Comparison of ENCODE assay signal across 21 cellular contexts in the genomic region with DNA sequence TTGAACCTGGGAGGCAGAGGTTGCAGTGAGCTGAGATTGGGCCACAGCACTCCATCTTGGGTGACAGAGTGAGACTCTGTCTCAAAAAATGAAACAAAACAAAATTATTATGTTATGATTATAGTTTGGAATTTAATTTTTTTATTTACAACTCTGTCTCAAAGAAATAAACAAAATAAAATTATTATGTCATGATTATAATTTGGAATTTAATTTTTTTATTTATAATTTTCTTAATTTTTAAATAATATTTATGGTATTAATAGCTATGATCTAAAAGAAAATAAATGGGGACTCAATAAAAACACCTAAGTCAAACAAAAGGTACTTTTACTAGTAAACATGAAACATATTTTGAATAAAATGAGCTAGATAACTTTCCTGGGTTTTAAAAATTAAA.
"Had no signal": no experiment of that assay in that cellular context is flagged by ENCODE, and none has a peak within 500 bp of the region (broad histone marks: within the 10 kb centered on the region; RNA-seq: fewer than 3 reads in every experiment).

No MANE protein-coding gene starts in this region.

- DNase-seq: colonic mucosa; cortex of kidney; effector CD8-positive, alpha-beta T cell; effector memory CD8-positive, alpha-beta T cell; endodermal cell; foreskin keratinocyte; gastrocnemius medialis; glutamatergic neuron; head of caudate nucleus; heart right ventricle; hippocampal formation; immature natural killer cell; islet precursor cell; left cardiac atrium; left lung; left ventricle myocardium superior; lower lobe of right lung; mesenchymal stem cell; mucosa of descending colon; naive B cell had no signal

- ATAC-seq: effector memory CD8-positive, alpha-beta T cell; foreskin keratinocyte; gastrocnemius medialis; heart right ventricle; left cardiac atrium; left lung; left ventricle myocardium superior; lower lobe of right lung; mucosa of descending colon had no signal

- FAIRE-seq: endothelial cell of umbilical vein had no signal
